In the genomic region with DNA sequence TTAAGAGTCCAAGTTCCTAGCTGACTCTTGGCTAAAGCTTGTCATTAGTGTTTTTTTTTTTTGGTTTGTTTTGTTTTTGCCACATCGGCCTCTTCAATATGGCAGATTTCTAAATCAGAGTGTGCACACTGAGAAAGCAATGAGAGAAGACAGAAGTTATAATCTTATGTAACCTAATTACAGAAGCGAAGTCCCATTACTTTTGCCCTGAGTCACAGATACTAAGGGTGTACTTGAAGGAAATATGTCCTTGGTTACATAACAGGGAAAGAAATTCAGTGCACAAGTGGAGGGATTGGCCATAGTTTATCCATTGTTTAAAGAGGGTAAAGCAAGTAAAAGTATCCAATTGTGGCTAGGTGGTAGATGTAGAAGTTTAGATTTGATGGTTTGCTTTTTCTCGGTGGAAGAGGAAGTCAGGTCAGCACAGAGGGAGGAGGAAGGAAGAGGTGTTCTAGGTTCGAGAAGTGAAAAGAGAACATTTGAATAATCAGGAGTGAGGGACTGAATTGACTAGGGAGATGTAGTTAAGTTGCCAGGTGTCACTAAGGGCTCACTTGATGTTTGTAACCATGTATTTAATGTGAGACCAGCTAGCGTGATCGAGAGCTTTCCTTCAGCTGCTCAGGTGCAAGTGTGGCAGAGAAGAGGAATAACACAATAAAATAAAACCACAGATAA, we compare ENCODE assay signal across 13 cellular contexts. TPM values are rescaled to one million over a fixed set of nuclear protein-coding genes. Genes with fewer than 3 reads are reported as not detected.
A peak's percentile ranks its signal among the peaks of the same experiment; 100 is the strongest.
DNase-seq lines count a peak whose midpoint lies in the region; ATAC-seq and TF ChIP-seq lines count a peak whose summit lies in the region.
"Had no signal": no experiment of that assay in that cellular context is flagged by ENCODE, and none has a peak within 500 bp of the region (broad histone marks: within the 10 kb centered on the region; RNA-seq: fewer than 3 reads in every experiment).

No MANE protein-coding gene starts in this region.

- no peak for DNase-seq in activated naive CD8-positive, alpha-beta T cell treated with anti-CD3 and anti-CD28 coated beads, Interleukin-2, amount 50 U/mL, for 24 hours
- no peak for DNase-seq in HK-2 (ENCODE audit: unreplicated experiment)
- DNase-seq in mesenteric fat pad (ENCODE audit: low spot score): no peak
- DNase-seq in esophagus squamous epithelium (lab: John Stamatoyannopoulos, UW): no peak
- DNase-seq in left lobe of liver (ENCODE audit: low spot score): no peak
- DNase-seq: activated CD4-positive, alpha-beta T cell treated with anti-CD3 and anti-CD28 coated beads for 48 hours; anterior cingulate cortex; NCI-H1417 treated with DMSO at 0.1 percent for 48 hours; transverse colon had no signal

- H3K36me3 ChIP-seq in esophagus squamous epithelium: peaks cover 0 to 4% (median 0%) of the 10 kb centered on the region in 3 donors
- H3K36me3 ChIP-seq: transverse colon had no signal

- TF ChIP-seq POLR2A in esophagus squamous epithelium (IDR thresholded peaks at IDR 0.05): no peak

- peak overlapping the region; percentile 37 for H3K27ac Mint-ChIP-seq in activated naive CD8-positive, alpha-beta T cell treated with anti-CD3 and anti-CD28 coated beads, Interleukin-2, amount 50 U/mL, for 24 hours

- no peaks in the 10 kb centered on the region for H3K27me3 Mint-ChIP-seq in activated naive CD8-positive, alpha-beta T cell treated with anti-CD3 and anti-CD28 coated beads, Interleukin-2, amount 50 U/mL, for 24 hours

- H3K9me3 Mint-ChIP-seq in activated naive CD8-positive, alpha-beta T cell treated with anti-CD3 and anti-CD28 coated beads, Interleukin-2, amount 50 U/mL, for 24 hours: peaks cover 20% of the 10 kb centered on the region

- ATAC-seq in GM18499 (IDR thresholded peaks at IDR 0.05; ENCODE audit: insufficient read depth, unreplicated experiment): peak; percentile 79
- ATAC-seq in GM19468 (IDR thresholded peaks at IDR 0.05; ENCODE audit: extremely low read depth, unreplicated experiment): peak; percentile 63
- peak; percentile 81 for ATAC-seq in HG03066 (IDR thresholded peaks at IDR 0.05; ENCODE audit: low read depth, unreplicated experiment)
- ATAC-seq in activated naive CD8-positive, alpha-beta T cell treated with anti-CD3 and anti-CD28 coated beads, Interleukin-2, amount 50 U/mL, for 24 hours: no peak
- no peak for ATAC-seq in left lobe of liver
- ATAC-seq: HCT116 had no signal

- H3K4me3 ChIP-seq in esophagus squamous epithelium: no peak overlapping the region
- H3K4me3 ChIP-seq: transverse colon had no signal

- WGBS in esophagus squamous epithelium, 2 donors: 83 to 84% methylated on average over 6 of the region's 6 CpGs

- no peak for TF ChIP-seq CTCF in esophagus squamous epithelium (IDR thresholded peaks at IDR 0.05)

- peaks cover 32% of the 10 kb centered on the region for H3K36me3 Mint-ChIP-seq in activated naive CD8-positive, alpha-beta T cell treated with anti-CD3 and anti-CD28 coated beads, Interleukin-2, amount 50 U/mL, for 24 hours (ENCODE audit: low read depth)

- H3K4me3 Mint-ChIP-seq in activated naive CD8-positive, alpha-beta T cell treated with anti-CD3 and anti-CD28 coated beads, Interleukin-2, amount 50 U/mL, for 24 hours: no peak overlapping the region

- H3K4me1 ChIP-seq in esophagus squamous epithelium: peaks cover 0 to 7% (median 0%) of the 10 kb centered on the region in 3 donors
- H3K4me1 ChIP-seq: transverse colon had no signal

- H3K9me3 ChIP-seq in esophagus squamous epithelium: peaks cover 0 to 20% (median 0%) of the 10 kb centered on the region in 3 donors

- peaks cover 23% of the 10 kb centered on the region for H3K4me1 Mint-ChIP-seq in activated naive CD8-positive, alpha-beta T cell treated with anti-CD3 and anti-CD28 coated beads, Interleukin-2, amount 50 U/mL, for 24 hours

- no peaks in the 10 kb centered on the region for H3K27me3 ChIP-seq in esophagus squamous epithelium
- H3K27me3 ChIP-seq: transverse colon had no signal

- H3K27ac ChIP-seq in esophagus squamous epithelium: no peak overlapping the region

- intact Hi-C loops in esophagus squamous epithelium (cut with DNase I): no loop called here

RNA-seq across cellular contexts. Expression of a gene that starts 12.2 kb away (rescaled TPM):
- total RNA-seq in mesenteric fat pad: 14.8 TPM
- 10 to 100 TPM in 3 of 4 donors, 1 to 10 TPM in 1; 9.4 to 23.3 (median 19.6) TPM for total RNA-seq in esophagus squamous epithelium
- 4.4 TPM for total RNA-seq in left lobe of liver

Comparison
In these comparisons a context has a peak if more than half of its experiments do, and no peak if none do; other contexts are left out.
1. ATAC-seq: peak in GM18499 (single experiment), GM19468 (single experiment) and HG03066 (single experiment); none in activated naive CD8-positive, alpha-beta T cell treated with anti-CD3 and anti-CD28 coated beads, Interleukin-2, amount 50 U/mL, for 24 hours (single experiment) and left lobe of liver (single experiment).